In genomic region chr1:35558374-35559316, GRCh38 we compare ENCODE assay signal across 8 cellular contexts. TPM values are rescaled to one million over a fixed set of nuclear protein-coding genes. Genes with fewer than 3 reads are reported as not detected.
DNase-seq lines count a peak whose midpoint lies in the region; ATAC-seq and TF ChIP-seq lines count a peak whose summit lies in the region.

No MANE protein-coding gene starts in this region.

- peak; percentile 2 for ATAC-seq in right cardiac atrium
- ATAC-seq in GM21515 (IDR thresholded peaks at IDR 0.05; ENCODE audit: unreplicated experiment) = no peak
- no peak for ATAC-seq in GM19463 (IDR thresholded peaks at IDR 0.05; ENCODE audit: unreplicated experiment)

- no peak for TF ChIP-seq CTCF in AG09309 (IDR thresholded peaks at IDR 0.05; ENCODE audit: control insufficient read depth, insufficient read depth, low read depth, low read length, missing control alignments)

- peak overlapping the region; percentile 90 to 99 (median 98) for H3K9ac ChIP-seq in skeletal muscle tissue (ENCODE audit: low read depth in 1 of 3, low read length in 3 of 3)

- peak overlapping the region; percentile 96 for H3K27ac Mint-ChIP-seq in activated T-helper 1 cell treated with anti-CD3 and anti-CD28 coated beads, Interleukin-12 subunit alpha, Interleukin-12 subunit beta, Interleukin-2, Interleukin-4 antibody, amounts not matched to agents 30 ng/mL and 10 ng/mL and 1 ng/mL, durations not matched to agents 14 hours and 24 hours and 36 hours

- peak overlapping the region; percentile 88 for H3K4me3 ChIP-seq in AG09309 (ENCODE audit: control insufficient read depth, low read depth, low read length)
- peak overlapping the region; percentile 97 for H3K4me3 ChIP-seq in H7 (ENCODE audit: insufficient read depth, low read depth, low read length)
- H3K4me3 ChIP-seq in right cardiac atrium (ENCODE audit: low read length) = peak overlapping the region; percentile 56
- peak overlapping the region; percentile 90 to 97 (median 97) for H3K4me3 ChIP-seq in skeletal muscle tissue (ENCODE audit: low read length in 3 of 3)

- H3K27ac ChIP-seq in right cardiac atrium (ENCODE audit: low read length) (peak overlapping the region; percentile 54), skeletal muscle tissue (ENCODE audit: low read depth, low read length) (peak overlapping the region; percentile 94)

- no peaks in the 10 kb centered on the region for H3K27me3 Mint-ChIP-seq in activated T-helper 1 cell treated with anti-CD3 and anti-CD28 coated beads, Interleukin-12 subunit alpha, Interleukin-12 subunit beta, Interleukin-2, Interleukin-4 antibody, amounts not matched to agents 30 ng/mL and 10 ng/mL and 1 ng/mL, durations not matched to agents 14 hours and 24 hours and 36 hours (ENCODE audit: insufficient read depth)

- peaks cover 21% of the 10 kb centered on the region for H3K36me3 Mint-ChIP-seq in activated T-helper 1 cell treated with anti-CD3 and anti-CD28 coated beads, Interleukin-12 subunit alpha, Interleukin-12 subunit beta, Interleukin-2, Interleukin-4 antibody, amounts not matched to agents 30 ng/mL and 10 ng/mL and 1 ng/mL, durations not matched to agents 14 hours and 24 hours and 36 hours (ENCODE audit: low read depth)

- DNase-seq in AG09309 (ENCODE audit: low read depth) = no peak
- DNase-seq in H7 = peak; percentile 84
- no peak for DNase-seq in activated T-helper 1 cell treated with anti-CD3 and anti-CD28 coated beads, Interleukin-12 subunit alpha, Interleukin-12 subunit beta, Interleukin-2, Interleukin-4 antibody, amounts not matched to agents 30 ng/mL and 10 ng/mL and 1 ng/mL, durations not matched to agents 14 hours and 24 hours and 36 hours (ENCODE audit: low spot score)
- peak; percentile 42 to 76 (median 68) for DNase-seq in right cardiac atrium
- no peak for DNase-seq in superior temporal gyrus (ENCODE audit: extremely low spot score)

- peak overlapping the region; percentile 98 for H3K4me3 Mint-ChIP-seq in activated T-helper 1 cell treated with anti-CD3 and anti-CD28 coated beads, Interleukin-12 subunit alpha, Interleukin-12 subunit beta, Interleukin-2, Interleukin-4 antibody, amounts not matched to agents 30 ng/mL and 10 ng/mL and 1 ng/mL, durations not matched to agents 14 hours and 24 hours and 36 hours

- H3K9me3 Mint-ChIP-seq in activated T-helper 1 cell treated with anti-CD3 and anti-CD28 coated beads, Interleukin-12 subunit alpha, Interleukin-12 subunit beta, Interleukin-2, Interleukin-4 antibody, amounts not matched to agents 30 ng/mL and 10 ng/mL and 1 ng/mL, durations not matched to agents 14 hours and 24 hours and 36 hours = no peaks in the 10 kb centered on the region

- H3K4me1 ChIP-seq in right cardiac atrium (ENCODE audit: control insufficient read depth, insufficient read depth, low read length) (no peaks in the 10 kb centered on the region), skeletal muscle tissue (ENCODE audit: control insufficient read depth in 3 of 3, insufficient read depth in 3 of 3, low read length in 3 of 3) (peaks cover 52 to 66% (median 57%) of the 10 kb centered on the region in 3 donors)

- H3K4me1 Mint-ChIP-seq in activated T-helper 1 cell treated with anti-CD3 and anti-CD28 coated beads, Interleukin-12 subunit alpha, Interleukin-12 subunit beta, Interleukin-2, Interleukin-4 antibody, amounts not matched to agents 30 ng/mL and 10 ng/mL and 1 ng/mL, durations not matched to agents 14 hours and 24 hours and 36 hours (ENCODE audit: low read depth) = peaks cover 69% of the 10 kb centered on the region

- H3K36me3 ChIP-seq in H7 (replicated peaks; ENCODE audit: control insufficient read depth, insufficient read depth, low read length) = peaks cover 9% of the 10 kb centered on the region
- H3K36me3 ChIP-seq in skeletal muscle tissue (ENCODE audit: control insufficient read depth in 3 of 3, insufficient read depth in 3 of 3, low read length in 3 of 3) = peaks cover 2 to 15% (median 12%) of the 10 kb centered on the region in 3 donors

- 23% methylated on average over 26 of the region's 26 CpGs for WGBS in right cardiac atrium

- intact Hi-C loops in activated T-helper 1 cell treated with anti-CD3 and anti-CD28 coated beads, Interleukin-12 subunit alpha, Interleukin-12 subunit beta, Interleukin-2, Interleukin-4 antibody, amounts not matched to agents 30 ng/mL and 10 ng/mL and 1 ng/mL, durations not matched to agents 14 hours and 24 hours and 36 hours (cut with micrococcal nuclease) = loop anchor here (5.0 to 10.0 kb wide), 3 partner anchors 84 to 704 kb away; partner anchors contain the start of genes AGO3, PSMB2 and SMIM12
- intact Hi-C loops in right cardiac atrium (cut with DNase I) = no loop called here

- H3K27me3 ChIP-seq in H7 (ENCODE audit: control insufficient read depth, insufficient read depth, low read length) (no peaks in the 10 kb centered on the region), right cardiac atrium (ENCODE audit: control insufficient read depth, insufficient read depth) (no peaks in the 10 kb centered on the region), skeletal muscle tissue (ENCODE audit: control insufficient read depth in 3 of 3, insufficient read depth in 3 of 3, low read length in 3 of 3) (no peaks in the 10 kb centered on the region)

- H3K9me3 ChIP-seq in right cardiac atrium (ENCODE audit: control insufficient read depth, low read length) (no peaks in the 10 kb centered on the region), skeletal muscle tissue (ENCODE audit: control insufficient read depth in 3 of 3, low read length in 3 of 3) (no peaks in the 10 kb centered on the region)

RNA-seq across cellular contexts. Expression of gene NCDN, which starts 1.0 kb away (rescaled TPM):
- 41.9 and 50.9 TPM in 2 replicates for total RNA-seq in H7 (2014; rRNA removed; shearing (Covaris generic))
- total RNA-seq in activated T-helper 1 cell treated with anti-CD3 and anti-CD28 coated beads, Interleukin-12 subunit alpha, Interleukin-12 subunit beta, Interleukin-2, Interleukin-4 antibody, amounts not matched to agents 30 ng/mL and 10 ng/mL and 1 ng/mL, durations not matched to agents 14 hours and 24 hours and 36 hours = 43.8 and 45.1 TPM in 2 replicates
- 10 to 100 TPM; 26.4 to 41.6 (median 35.1) TPM for total RNA-seq in right cardiac atrium
- polyA plus RNA-seq in right cardiac atrium = 21.2 TPM
- 5.7 TPM for total RNA-seq in skeletal muscle tissue

RNA-seq across cellular contexts. Expression of gene KIAA0319L, which starts 1.4 kb away (rescaled TPM):
- total RNA-seq in H7 (2014; rRNA removed; shearing (Covaris generic)) = 68.5 and 84.0 TPM in 2 replicates
- 42.5 and 43.6 TPM in 2 replicates for total RNA-seq in activated T-helper 1 cell treated with anti-CD3 and anti-CD28 coated beads, Interleukin-12 subunit alpha, Interleukin-12 subunit beta, Interleukin-2, Interleukin-4 antibody, amounts not matched to agents 30 ng/mL and 10 ng/mL and 1 ng/mL, durations not matched to agents 14 hours and 24 hours and 36 hours
- total RNA-seq in right cardiac atrium (10 to 100 TPM; 53.5 to 67.0 (median 60.0) TPM), skeletal muscle tissue (18.3 TPM)
- 31.8 TPM for polyA plus RNA-seq in right cardiac atrium

RNA-seq across cellular contexts. Expression of gene TFAP2E, which starts 14.5 kb away (rescaled TPM):
- total RNA-seq in H7 (2014; rRNA removed; shearing (Covaris generic)) = 0.94 and 2.2 TPM in 2 replicates
- 0.47 TPM in 2 replicates for total RNA-seq in activated T-helper 1 cell treated with anti-CD3 and anti-CD28 coated beads, Interleukin-12 subunit alpha, Interleukin-12 subunit beta, Interleukin-2, Interleukin-4 antibody, amounts not matched to agents 30 ng/mL and 10 ng/mL and 1 ng/mL, durations not matched to agents 14 hours and 24 hours and 36 hours
- total RNA-seq in right cardiac atrium (under 1 TPM; 0.17 to 0.31 (median 0.27) TPM), skeletal muscle tissue (0.52 TPM)
- 0.34 TPM for polyA plus RNA-seq in right cardiac atrium

Comparison
In these comparisons a context has a peak if more than half of its experiments do, and no peak if none do; other contexts are left out.
1. DNase-seq: peak in H7 (single experiment) and right cardiac atrium (3 of 3); none in AG09309 (single experiment), activated T-helper 1 cell treated with anti-CD3 and anti-CD28 coated beads, Interleukin-12 subunit alpha, Interleukin-12 subunit beta, Interleukin-2, Interleukin-4 antibody, amounts not matched to agents 30 ng/mL and 10 ng/mL and 1 ng/mL, durations not matched to agents 14 hours and 24 hours and 36 hours (single experiment) and superior temporal gyrus (single experiment).
2. ATAC-seq: peak in right cardiac atrium (2 of 2); none in GM21515 (single experiment) and GM19463 (single experiment).
3. Peak in every context shown above with its lines, with median percentiles within 50 percentile points of each other: H3K4me3 ChIP-seq.